ENCODE assay signal across 13 cellular contexts in genomic region chr18:49656098-49656591, GRCh38.
DNase-seq lines count a peak whose midpoint lies in the region; ATAC-seq, FAIRE-seq and TF ChIP-seq lines count a peak whose summit lies in the region.
"Had no signal": no experiment of that assay in that cellular context is flagged by ENCODE, and none has a peak within 500 bp of the region (broad histone marks: within the 10 kb centered on the region; RNA-seq: fewer than 3 reads in every experiment).

No MANE protein-coding gene starts in this region.

- H3K36me3 ChIP-seq in uterus, result no peaks in the 10 kb centered on the region
- no peaks in the 10 kb centered on the region for H3K36me3 ChIP-seq in Peyer's patch
- no peaks in the 10 kb centered on the region for H3K36me3 ChIP-seq in HepG2 (replicated peaks in 1 of 2; ENCODE audit: control insufficient read depth in 1 of 2, insufficient read depth in 2 of 2, low read length in 2 of 2)
- H3K36me3 ChIP-seq: thoracic aorta had no signal

- no peak overlapping the region for H3K9ac ChIP-seq in HepG2 (ENCODE audit: insufficient read depth, low read depth, low read length)

- H4K20me1 ChIP-seq in HepG2 (ENCODE audit: insufficient read depth, low read length), result no peaks in the 10 kb centered on the region

- H3K27me3 ChIP-seq in uterus, result no peaks in the 10 kb centered on the region
- H3K27me3 ChIP-seq in Peyer's patch, result no peaks in the 10 kb centered on the region
- peaks cover 0 to 8% of the 10 kb centered on the region in 2 experiments; a peak in 2 of 5 replicates for H3K27me3 ChIP-seq in HepG2 (ENCODE audit: control insufficient read depth in 1 of 2, insufficient read depth in 2 of 2, low read length in 2 of 2)

- ATAC-seq in effector memory CD8-positive, alpha-beta T cell (replicated peaks), result peak; percentile 22
- no peak for ATAC-seq in HepG2

- in situ Hi-C loops in HepG2 (cut with HindIII; ENCODE audit: extremely low pct_ligation_motif_present, low pct_unique_long_range_greater_than_20kb), result no loop called here

- WGBS in HepG2 (ENCODE audit: low lambda C conversion rate), result 16% methylated on average over 5 of the region's 8 CpGs

- H2AFZ ChIP-seq in HepG2 (ENCODE audit: low read length), result no peak overlapping the region

- no peak overlapping the region for H3K27ac Mint-ChIP-seq in effector memory CD8-positive, alpha-beta T cell

- no TSS peak for BruUV-seq in HepG2 (replicated peaks; lab: Mats Ljungman, UMichigan)

- TF ChIP-seq CTCF in uterus (IDR thresholded peaks at IDR 0.05), result no peak
- TF ChIP-seq CTCF in Peyer's patch (IDR thresholded peaks at IDR 0.05), result no peak
- no peak for TF ChIP-seq CTCF in HepG2 (CRISPR knock-in tag; IDR thresholded peaks at IDR 0.05)

- no peaks in the 10 kb centered on the region for H3K4me1 ChIP-seq in uterus
- no peaks in the 10 kb centered on the region for H3K4me1 ChIP-seq in Peyer's patch
- peaks cover 4% of the 10 kb centered on the region; the same call in 1 of the 2 replicates for H3K4me1 ChIP-seq in HepG2 (ENCODE audit: insufficient read depth, low read length)

- no peaks in the 10 kb centered on the region for H3K36me3 Mint-ChIP-seq in effector memory CD8-positive, alpha-beta T cell (ENCODE audit: insufficient read depth)

- DNase-seq in NCI-H748 (lab: John Stamatoyannopoulos, UW; ENCODE audit: unreplicated experiment) (peak; percentile 5), NCI-H748 treated with DMSO at 0.1 percent for 48 hours (lab: John Stamatoyannopoulos, UW) (no peak), NCI-H82 treated with DMSO at 0.1 percent for 48 hours (lab: John Stamatoyannopoulos, UW; ENCODE audit: unreplicated experiment) (peak; percentile 39), skeletal muscle cell (ENCODE audit: low read depth) (peak; percentile 69), uterus (no peak), Peyer's patch (no peak), HepG2 (ENCODE audit: low spot score) (no peak)
- no peak for DNase-seq in effector memory CD8-positive, alpha-beta T cell
- DNase-seq: activated effector memory CD4-positive, alpha-beta T cell treated with anti-CD3 and anti-CD28 coated beads, Interleukin-2, amount 50 U/mL, for 16 hours; effector CD8-positive, alpha-beta T cell; stimulated activated CD4-positive, alpha-beta T cell treated with anti-CD3 and anti-CD28 coated beads, Interleukin-2, amount 100 ng/mL, for 48 hours had no signal

- POLR2A ChIA-PET in HepG2 (lab: Yijun Ruan, JAX), result no interaction called here

- no peaks in the 10 kb centered on the region for H3K9me3 ChIP-seq in uterus
- H3K9me3 ChIP-seq in Peyer's patch, result no peaks in the 10 kb centered on the region
- H3K9me3 ChIP-seq in HepG2 (ENCODE audit: low read length), result no peaks in the 10 kb centered on the region
- H3K9me3 ChIP-seq: thoracic aorta had no signal

- H3K4me3 Mint-ChIP-seq in effector memory CD8-positive, alpha-beta T cell, result no peak overlapping the region

- no peak overlapping the region for H3K4me2 ChIP-seq in HepG2 (ENCODE audit: low read depth, low read length)

- H3K27ac ChIP-seq in uterus, result no peak overlapping the region
- peak overlapping the region in 1 of 4 donors; percentile 22 for H3K27ac ChIP-seq in Peyer's patch
- no peak overlapping the region for H3K27ac ChIP-seq in HepG2 (ENCODE audit: extremely low read length, insufficient read depth, low read length)
- H3K27ac ChIP-seq: thoracic aorta had no signal

- no peaks in the 10 kb centered on the region for H3K79me2 ChIP-seq in HepG2 (ENCODE audit: insufficient read depth, low read length)

- intact Hi-C loops in uterus (cut with DNase I; ENCODE audit: low total_unique reads) (no loop called here), HepG2 (cut with micrococcal nuclease; ENCODE audit: unreplicated experiment) (no loop called here)

- TF ChIP-seq EP300 in HepG2 (IDR thresholded peaks at IDR 0.05; ENCODE audit: low read depth in 2 of 2, low read length in 2 of 2) (no peak), HepG2 (CRISPR knock-in tag; IDR thresholded peaks at IDR 0.05; ENCODE audit: borderline replicate concordance) (no peak)

- TF ChIP-seq POLR2A in uterus (IDR thresholded peaks at IDR 0.05), result no peak
- no peak for TF ChIP-seq POLR2A in Peyer's patch (IDR thresholded peaks at IDR 0.05)
- no peak for TF ChIP-seq POLR2A in HepG2 (IDR thresholded peaks at IDR 0.05; ENCODE audit: insufficient read depth in 1 of 2, low read depth in 2 of 2, low read length in 2 of 2)

- H3K4me3 ChIP-seq in skeletal muscle cell (ENCODE audit: low read depth, low read length) (no peak overlapping the region), uterus (no peak overlapping the region), Peyer's patch (no peak overlapping the region), HepG2 (replicated peaks in 1 of 3; ENCODE audit: insufficient read depth in 1 of 3, low read depth in 2 of 3, low read length in 3 of 3) (no peak overlapping the region)
- H3K4me3 ChIP-seq: thoracic aorta had no signal

- CTCF ChIA-PET in HepG2 (lab: Yijun Ruan, JAX; ENCODE audit: low intra/inter-chr PET ratio, low total read pairs), result no interaction called here

- no peaks in the 10 kb centered on the region for H3K9me3 Mint-ChIP-seq in effector memory CD8-positive, alpha-beta T cell

- no peak for FAIRE-seq in HepG2 (lab: Jason Lieb, UNC)
- FAIRE-seq: TTC549 had no signal

- H3K27me3 Mint-ChIP-seq in effector memory CD8-positive, alpha-beta T cell, result peaks cover 0 to 9% of the 10 kb centered on the region in 2 donors

- TF ChIP-seq RAD21 in HepG2 (CRISPR knock-in tag; IDR thresholded peaks at IDR 0.05), result no peak

- H3K4me1 Mint-ChIP-seq in effector memory CD8-positive, alpha-beta T cell (ENCODE audit: low read depth in 2 of 2), result peaks cover 6% of the 10 kb centered on the region in 2 donors

TF ChIP-seq in HepG2, 621 proteins besides CTCF, POLR2A, EP300 and RAD21:
- TF ChIP-seq ZFAT (CRISPR knock-in tag; conservative IDR thresholded peaks at IDR 0.05) (no peak), ZNF414 (CRISPR knock-in tag; IDR thresholded peaks at IDR 0.05) (no peak), BRD4 (CRISPR knock-in tag; IDR thresholded peaks at IDR 0.05) (no peak), SALL1 (CRISPR knock-in tag; IDR thresholded peaks at IDR 0.05) (no peak), ZNF18 (CRISPR knock-in tag; IDR thresholded peaks at IDR 0.05; ENCODE audit: insufficient replicate concordance) (no peak), BATF2 (CRISPR knock-in tag; IDR thresholded peaks at IDR 0.05) (no peak)

Comparison
In these comparisons a context has a peak if more than half of its experiments do, and no peak if none do; other contexts are left out.
1. DNase-seq: peak in NCI-H748 (single experiment), NCI-H82 treated with DMSO at 0.1 percent for 48 hours (single experiment) and skeletal muscle cell (single experiment); none in NCI-H748 treated with DMSO at 0.1 percent for 48 hours (single experiment), effector memory CD8-positive, alpha-beta T cell (0 of 3), uterus (0 of 2), Peyer's patch (0 of 3) and HepG2 (single experiment).